11 cellular contexts compared by ENCODE assay signal in the genomic region with DNA sequence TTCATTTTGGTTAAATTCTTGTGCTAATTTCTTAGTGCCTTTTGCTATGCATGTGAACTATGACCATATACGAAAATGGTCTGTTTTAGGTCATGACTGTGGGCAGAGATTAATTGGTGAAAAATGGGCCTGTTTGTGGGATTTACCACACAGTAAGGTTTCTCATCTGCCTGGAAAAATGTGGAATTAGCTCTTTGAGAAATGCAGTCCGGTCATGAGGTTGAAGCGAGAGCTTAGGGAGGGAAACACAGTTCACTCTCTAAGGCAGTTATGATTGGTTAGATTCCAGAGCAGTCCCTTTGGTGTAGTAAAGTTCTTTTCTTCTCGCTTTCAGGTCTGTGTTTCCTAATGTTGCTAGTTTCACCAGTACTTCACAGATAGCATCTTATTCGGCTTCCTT. TPM values are rescaled to one million over a fixed set of nuclear protein-coding genes. Genes with fewer than 3 reads are reported as not detected.
DNase-seq lines count a peak whose midpoint lies in the region; ATAC-seq and TF ChIP-seq lines count a peak whose summit lies in the region.
"Had no signal": no experiment of that assay in that cellular context is flagged by ENCODE, and none has a peak within 500 bp of the region (broad histone marks: within the 10 kb centered on the region; RNA-seq: fewer than 3 reads in every experiment).

No MANE protein-coding gene starts in this region.

- ATAC-seq in GM19351 (IDR thresholded peaks at IDR 0.05; ENCODE audit: unreplicated experiment) = no peak
- ATAC-seq: body of pancreas had no signal

- no peak overlapping the region for H3T11ph ChIP-seq in H9 (ENCODE audit: low read length)

- H2BK20ac ChIP-seq in H9 (ENCODE audit: low read depth, low read length, poor library complexity, severe bottlenecking) = no peak overlapping the region

- H4K5ac ChIP-seq in H9 (ENCODE audit: insufficient read length, low read depth, low read length) = no peak overlapping the region

- H3K36me3 ChIP-seq in OCI-LY3 (replicated peaks; ENCODE audit: low read depth, low read length) (no peaks in the 10 kb centered on the region), endodermal cell (ENCODE audit: control insufficient read depth, insufficient read depth, low read length) (no peaks in the 10 kb centered on the region)

- no peak overlapping the region for H4K91ac ChIP-seq in H9 (ENCODE audit: insufficient read length, low read depth, low read length)

- DNase-seq in H9 (no peak), endodermal cell (no peak), osteocyte (ENCODE audit: extremely low spot score, unreplicated experiment) (no peak), DMS114 treated with DMSO at 0.1 percent for 48 hours (lab: John Stamatoyannopoulos, UW; ENCODE audit: unreplicated experiment) (no peak), HEK293T (ENCODE audit: extremely low spot score) (no peak), putamen (ENCODE audit: low spot score) (no peak)
- DNase-seq: GOT3, NCI-H146 had no signal

- no peak overlapping the region for H2BK5ac ChIP-seq in H9 (ENCODE audit: insufficient read length, low read length)

- H3K4me3 Mint-ChIP-seq in H9 = peak overlapping the region; percentile 79 to 94
- H3K4me3 Mint-ChIP-seq in endodermal cell = peak overlapping the region; percentile 75
- H3K4me3 Mint-ChIP-seq in osteocyte (ENCODE audit: unreplicated experiment) = peak overlapping the region; percentile 55

- H3K4me1 Mint-ChIP-seq in H9 (peaks cover 16 to 21% of the 10 kb centered on the region in 2 experiments), endodermal cell (peaks cover 13% of the 10 kb centered on the region), osteocyte (ENCODE audit: unreplicated experiment) (peaks cover 6% of the 10 kb centered on the region)

- H3K27ac Mint-ChIP-seq in H9 (no peak overlapping the region), endodermal cell (no peak overlapping the region), osteocyte (ENCODE audit: unreplicated experiment) (no peak overlapping the region)

- POLR2A ChIA-PET in HEK293T (lab: Yijun Ruan, JAX) = no interaction called here

- no peak overlapping the region for H2BK15ac ChIP-seq in H9 (ENCODE audit: low read depth, low read length)

- 0 out of 2 replicates have a peak, but pooled peaks cover 2% of the 10 kb centered on the region for H3K4me1 ChIP-seq in H9 (ENCODE audit: insufficient read depth, low read length)
- peaks cover 11% of the 10 kb centered on the region; the same call in 1 of the 2 replicates for H3K4me1 ChIP-seq in OCI-LY3 (ENCODE audit: low read length)
- H3K4me1 ChIP-seq in endodermal cell (ENCODE audit: control insufficient read depth, insufficient read depth, low read length) = no peaks in the 10 kb centered on the region

- no peak for TF ChIP-seq CTCF in H9 (conservative IDR thresholded peaks at IDR 0.05)
- TF ChIP-seq CTCF in OCI-LY3 (IDR thresholded peaks at IDR 0.05; ENCODE audit: low read depth, low read length) = no peak
- TF ChIP-seq CTCF in endodermal cell (conservative IDR thresholded peaks at IDR 0.05) = no peak
- no peak for TF ChIP-seq CTCF in osteocyte (IDR thresholded peaks at IDR 0.05)

- no peak overlapping the region for H3K18ac ChIP-seq in H9 (ENCODE audit: insufficient read length, low read depth, low read length)

- H3K79me2 ChIP-seq in H9 (ENCODE audit: insufficient read depth, low read length) (no peaks in the 10 kb centered on the region), OCI-LY3 (ENCODE audit: low read length) (no peaks in the 10 kb centered on the region)

- H3K79me1 ChIP-seq in H9 (ENCODE audit: insufficient read depth, low read depth, low read length, poor library complexity, severe bottlenecking) = no peaks in the 10 kb centered on the region

- no CpG with 5 or more reads among the region's 5 CpGs for WGBS in H9 (ENCODE audit: extremely low coverage, insufficient read length, low lambda C conversion rate)
- WGBS in endodermal cell (ENCODE audit: insufficient coverage in 1 of 2, insufficient read length in 1 of 2), 2 experiments = 94 to 97% methylated on average over 4 to 5 of the region's 5 CpGs

- H4K20me1 ChIP-seq in H9 (ENCODE audit: control insufficient read depth, insufficient read depth, insufficient read length) (no peaks in the 10 kb centered on the region), OCI-LY3 (ENCODE audit: insufficient read depth, low read length) (no peaks in the 10 kb centered on the region)

- H3K9me3 ChIP-seq in H9 (ENCODE audit: control insufficient read depth, low read depth, low read length) (no peaks in the 10 kb centered on the region), OCI-LY3 (ENCODE audit: insufficient read depth, low read length) (no peaks in the 10 kb centered on the region), endodermal cell (ENCODE audit: control insufficient read depth, low read length) (no peaks in the 10 kb centered on the region)
- H3K9me3 ChIP-seq: body of pancreas had no signal

- no peak overlapping the region for H3K4ac ChIP-seq in H9 (ENCODE audit: low read depth, low read length)

- H3K9ac ChIP-seq in H9 (ENCODE audit: extremely low read depth, insufficient read length, low read length) = no peak overlapping the region
- H3K9ac ChIP-seq in OCI-LY3 (ENCODE audit: low read length) = no peak overlapping the region
- no peak overlapping the region for H3K9ac ChIP-seq in endodermal cell (ENCODE audit: extremely low read depth, low read length, poor library complexity, severe bottlenecking)

- H3K27ac ChIP-seq in H9 (ENCODE audit: insufficient read length, low read depth, low read length) (no peak overlapping the region), OCI-LY3 (ENCODE audit: low read length) (no peak overlapping the region), endodermal cell (ENCODE audit: low read depth, low read length) (no peak overlapping the region)

- peaks cover 9% of the 10 kb centered on the region for H3K23me2 ChIP-seq in H9 (ENCODE audit: insufficient read length, low read depth, low read length, poor library complexity, severe bottlenecking)

- H3K4me3 ChIP-seq in OCI-LY3 (ENCODE audit: low read length) (no peak overlapping the region; the same call in 1 of the 2 replicates), endodermal cell (ENCODE audit: low read length) (peak overlapping the region; percentile 90)

- H3K23ac ChIP-seq in H9 (ENCODE audit: insufficient read length, low read depth, low read length) = no peak overlapping the region

- H3K9me3 Mint-ChIP-seq in H9 (no peaks in the 10 kb centered on the region), endodermal cell (no peaks in the 10 kb centered on the region), osteocyte (ENCODE audit: unreplicated experiment) (no peaks in the 10 kb centered on the region)

- H3K36me3 Mint-ChIP-seq in H9 (ENCODE audit: insufficient read depth in 1 of 3, low read depth in 3 of 3) (no peaks in the 10 kb centered on the region), endodermal cell (ENCODE audit: low read depth) (no peaks in the 10 kb centered on the region), osteocyte (ENCODE audit: unreplicated experiment) (no peaks in the 10 kb centered on the region)

- no peak overlapping the region for H2BK120ac ChIP-seq in H9 (ENCODE audit: low read depth, low read length, poor library complexity, severe bottlenecking)

- no peak overlapping the region for H2AK5ac ChIP-seq in H9 (ENCODE audit: insufficient read length, low read length)

- H2BK12ac ChIP-seq in H9 (ENCODE audit: insufficient read length, low read depth, low read length) = no peak overlapping the region

- no peak overlapping the region for H2AFZ ChIP-seq in H9 (ENCODE audit: low read length)
- no peak overlapping the region for H2AFZ ChIP-seq in OCI-LY3 (ENCODE audit: low read depth, low read length)

- peak overlapping the region; percentile 73 for H3K4me2 ChIP-seq in H9 (ENCODE audit: insufficient read depth, insufficient read length, low read length)
- H3K4me2 ChIP-seq in OCI-LY3 (ENCODE audit: low read length) = peak overlapping the region; percentile 72; the same call in 1 of the 2 replicates

- no peak overlapping the region for H3K14ac ChIP-seq in H9 (ENCODE audit: insufficient read depth, low read length)

- H3K27me3 ChIP-seq in H9 (ENCODE audit: insufficient read depth, low read length) = peaks cover 2% of the 10 kb centered on the region; the same call in 1 of the 2 replicates
- H3K27me3 ChIP-seq in OCI-LY3 (ENCODE audit: low read depth, low read length) = peaks cover 23% of the 10 kb centered on the region
- H3K27me3 ChIP-seq in endodermal cell (ENCODE audit: control insufficient read depth, insufficient read depth, low read length, poor library complexity, severe bottlenecking) = peaks cover 38% of the 10 kb centered on the region
- H3K27me3 ChIP-seq: body of pancreas had no signal

- no peak overlapping the region for H3K56ac ChIP-seq in H9 (ENCODE audit: insufficient read length, low read depth, low read length)

- H3K27me3 Mint-ChIP-seq in H9 (ENCODE audit: low read depth) (peaks cover 36% of the 10 kb centered on the region), endodermal cell (ENCODE audit: insufficient read depth) (peaks cover 36% of the 10 kb centered on the region), osteocyte (ENCODE audit: unreplicated experiment) (peaks cover 46% of the 10 kb centered on the region)

- CTCF ChIA-PET in HEK293T (lab: Yijun Ruan, JAX) = no interaction called here

- H4K8ac ChIP-seq in H9 (replicated peaks; ENCODE audit: insufficient read length, low read depth, low read length) = no peak overlapping the region

TF ChIP-seq in HEK293T, 16 proteins besides CTCF, POLR2A, EP300 and RAD21:
- no peak for TF ChIP-seq SUZ12 (IDR thresholded peaks at IDR 0.05)
- no peak for TF ChIP-seq FOXM1 (IDR thresholded peaks at IDR 0.05; ENCODE audit: borderline replicate concordance)
- TF ChIP-seq CTBP1 (IDR thresholded peaks at IDR 0.05; ENCODE audit: borderline replicate concordance) = no peak
- TF ChIP-seq ARNT (IDR thresholded peaks at IDR 0.05) = no peak
- TF ChIP-seq LEF1 (IDR thresholded peaks at IDR 0.05; ENCODE audit: borderline replicate concordance) = no peak

RNA-seq across cellular contexts. Expression of a gene that starts 1.2 kb away (rescaled TPM):
- 6.6 and 7.2 TPM in 2 replicates for total RNA-seq in H9 (2021)
- total RNA-seq in endodermal cell = 10 to 100 TPM in 1 of 2 donors, 1 to 10 TPM in 1; 9.4 to 11.7 TPM
- 13.4 TPM for polyA plus RNA-seq in endodermal cell (2013, experiment 1 of 2)
- polyA plus RNA-seq in endodermal cell (2013, experiment 2 of 2) = 14.0 TPM
- total RNA-seq in osteocyte = 0.08 and 0.16 TPM in 2 replicates
